9 cellular contexts compared by ENCODE assay signal in genomic region chr9:86034863-86035734, GRCh38.
DNase-seq lines count a peak whose midpoint lies in the region; TF ChIP-seq lines count a peak whose summit lies in the region.
"Had no signal": no experiment of that assay in that cellular context is flagged by ENCODE, and none has a peak within 500 bp of the region (broad histone marks: within the 10 kb centered on the region; RNA-seq: fewer than 3 reads in every experiment).

No MANE protein-coding gene starts in this region.

- H3K4me3 ChIP-seq in Peyer's patch, result no peak overlapping the region

- DNase-seq in ELR (ENCODE audit: low read depth) (peak; percentile 68), HUDEP-2 (lab: John Stamatoyannopoulos, UW; ENCODE audit: unreplicated experiment in 76 of 76) (peak in 43 of 76 experiments; percentile 3 to 58 (median 30)), Peyer's patch (peak in 1 of 3 donors; percentile 72), germinal center (ENCODE audit: low spot score) (peak; percentile 19), GM19240 (ENCODE audit: insufficient read length, low spot score) (no peak), middle frontal gyrus (ENCODE audit: extremely low spot score, low spot score) (no peak), NCI-H2196 treated with DMSO at 0.1 percent for 48 hours (lab: John Stamatoyannopoulos, UW; ENCODE audit: unreplicated experiment) (no peak)
- no peak for DNase-seq in effector CD4-positive, alpha-beta T cell

- H3K4me1 ChIP-seq in Peyer's patch, result no peaks in the 10 kb centered on the region

- no peaks in the 10 kb centered on the region for H3K27me3 ChIP-seq in Peyer's patch
- H3K27me3 ChIP-seq: neutrophil had no signal

- H3K27ac ChIP-seq in Peyer's patch, result no peak overlapping the region
- H3K27ac ChIP-seq: neutrophil had no signal

- peak in 4 of 6 experiments; percentile 4 to 59 (median 40) for TF ChIP-seq CTCF in Peyer's patch (IDR thresholded peaks at IDR 0.05)

- no peak for TF ChIP-seq POLR2A in Peyer's patch (IDR thresholded peaks at IDR 0.05)

- H3K36me3 ChIP-seq in Peyer's patch, result peaks cover 0 to 35% (median 0%) of the 10 kb centered on the region in 3 donors
- H3K36me3 ChIP-seq: neutrophil had no signal

- H3K9me3 ChIP-seq in Peyer's patch, result no peaks in the 10 kb centered on the region
- H3K9me3 ChIP-seq: neutrophil had no signal

Comparison
In these comparisons a context has a peak if more than half of its experiments do, and no peak if none do; other contexts are left out.
1. DNase-seq: peak in ELR (single experiment), HUDEP-2 (43 of 76) and germinal center (single experiment); none in GM19240 (single experiment), effector CD4-positive, alpha-beta T cell (single experiment), middle frontal gyrus (single experiment) and NCI-H2196 treated with DMSO at 0.1 percent for 48 hours (single experiment).